1 cellular context compared by ENCODE assay signal in the genomic region with DNA sequence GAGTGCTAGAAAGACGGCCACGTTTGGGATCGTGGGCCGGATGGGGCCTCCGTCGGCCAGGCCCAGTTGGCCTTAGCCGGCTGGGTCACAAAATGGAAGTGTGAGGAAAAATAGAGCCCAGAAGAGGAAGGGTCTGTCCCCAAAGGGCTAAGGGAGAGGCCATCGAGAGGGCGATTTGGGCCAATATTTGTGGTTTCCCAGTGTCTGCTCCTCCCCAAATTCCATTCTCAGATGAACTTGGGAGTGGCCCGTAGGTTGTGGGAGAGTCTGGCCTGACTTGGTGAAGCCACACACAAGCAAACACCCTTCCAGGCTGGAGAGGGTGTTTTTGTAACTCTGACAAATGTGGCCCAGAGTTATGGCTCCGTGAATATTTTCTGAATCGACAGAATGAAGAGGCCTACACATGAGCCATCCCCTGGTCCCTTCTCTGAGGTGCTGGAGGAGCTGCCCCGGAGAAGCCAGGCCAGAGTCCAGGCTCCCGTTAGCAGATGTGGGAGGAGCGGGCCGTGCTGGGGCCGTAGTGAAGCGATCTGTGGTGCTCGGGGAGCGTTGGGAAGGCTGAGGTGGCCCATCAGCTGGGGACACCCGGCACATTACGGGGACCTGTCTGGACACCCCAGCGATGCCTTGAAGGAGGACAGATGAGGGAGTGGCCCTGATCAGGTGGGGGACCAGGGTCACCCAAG.
TF ChIP-seq lines count a peak whose summit lies in the region.

No MANE protein-coding gene starts in this region.

TF ChIP-seq in IMR-90, 13 proteins besides CTCF, POLR2A, EP300 and RAD21 (continued from another document):
- TF ChIP-seq MXI1 (IDR thresholded peaks at IDR 0.05; ENCODE audit: borderline replicate concordance, low read depth, low read length) (no peak), BHLHE40 (IDR thresholded peaks at IDR 0.05; ENCODE audit: low read depth, low read length) (no peak), MAFK (IDR thresholded peaks at IDR 0.05; ENCODE audit: low read depth, low read length) (no peak), USF2 (IDR thresholded peaks at IDR 0.05; ENCODE audit: low read depth, low read length) (no peak), RFX5 (IDR thresholded peaks at IDR 0.05; ENCODE audit: low read depth, low read length) (no peak), RCOR1 (IDR thresholded peaks at IDR 0.05; ENCODE audit: insufficient replicate concordance, low read length) (no peak)
